8 cellular contexts compared by ENCODE assay signal in the genomic region with DNA sequence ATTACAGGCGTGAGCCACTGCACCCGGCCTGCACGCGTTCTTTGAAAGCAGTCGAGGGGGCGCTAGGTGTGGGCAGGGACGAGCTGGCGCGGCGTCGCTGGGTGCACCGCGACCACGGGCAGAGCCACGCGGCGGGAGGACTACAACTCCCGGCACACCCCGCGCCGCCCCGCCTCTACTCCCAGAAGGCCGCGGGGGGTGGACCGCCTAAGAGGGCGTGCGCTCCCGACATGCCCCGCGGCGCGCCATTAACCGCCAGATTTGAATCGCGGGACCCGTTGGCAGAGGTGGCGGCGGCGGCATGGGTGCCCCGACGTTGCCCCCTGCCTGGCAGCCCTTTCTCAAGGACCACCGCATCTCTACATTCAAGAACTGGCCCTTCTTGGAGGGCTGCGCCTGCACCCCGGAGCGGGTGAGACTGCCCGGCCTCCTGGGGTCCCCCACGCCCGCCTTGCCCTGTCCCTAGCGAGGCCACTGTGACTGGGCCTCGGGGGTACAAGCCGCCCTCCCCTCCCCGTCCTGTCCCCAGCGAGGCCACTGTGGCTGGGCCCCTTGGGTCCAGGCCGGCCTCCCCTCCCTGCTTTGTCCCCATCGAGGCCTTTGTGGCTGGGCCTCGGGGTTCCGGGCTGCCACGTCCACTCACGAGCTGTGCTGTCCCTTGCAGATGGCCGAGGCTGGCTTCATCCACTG. TPM values are rescaled to one million over a fixed set of nuclear protein-coding genes. Genes with fewer than 3 reads are reported as not detected.
DNase-seq lines count a peak whose midpoint lies in the region; FAIRE-seq and TF ChIP-seq lines count a peak whose summit lies in the region.

Gene BIRC5, plus strand, starts transcription at position 238 of the 690 bp plus-strand sequence. Its CDS starts 64 bp downstream, at position 302.

- H2BK20ac ChIP-seq in H9 (ENCODE audit: low read depth, low read length, poor library complexity, severe bottlenecking) = no peak within 1 kb of the TSS

- H4K91ac ChIP-seq in H9 (ENCODE audit: insufficient read length, low read depth, low read length) = no peak within 1 kb of the TSS

- no peak within 1 kb of the TSS for H2AK5ac ChIP-seq in H9 (ENCODE audit: insufficient read length, low read length)

- H3K4me3 Mint-ChIP-seq in H9 = peak within 1 kb of the TSS; percentile 95 to 97

- no peak within 1 kb of the TSS for H3K14ac ChIP-seq in H9 (ENCODE audit: insufficient read depth, low read length)

- peak within 1 kb of the TSS; percentile 78 for H3K4me2 ChIP-seq in H9 (ENCODE audit: insufficient read depth, insufficient read length, low read length)

- H3K27me3 Mint-ChIP-seq in H9 (ENCODE audit: low read depth) = peaks cover 13% of the 10 kb centered on the region

- H3K4me1 ChIP-seq in H9 (ENCODE audit: insufficient read depth, low read length) (no peaks in the 10 kb centered on the region), SJCRH30 (peaks cover 5% of the 10 kb centered on the region), neutrophil (ENCODE audit: control insufficient read depth in 1 of 2, insufficient read depth in 1 of 2, low read depth in 1 of 2, low read length in 1 of 2) (peaks cover 10 to 14% of the 10 kb centered on the region in 2 experiments)

- H3K79me2 ChIP-seq in H9 (ENCODE audit: insufficient read depth, low read length) = peaks cover 12% of the 10 kb centered on the region; the same call in 1 of the 2 replicates

- H3K27ac ChIP-seq in H9 (ENCODE audit: insufficient read length, low read depth, low read length) (no peak within 1 kb of the TSS), SJCRH30 (peak within 1 kb of the TSS; percentile 94), neutrophil (peak within 1 kb of the TSS; percentile 21)

- no peak within 1 kb of the TSS for H2BK12ac ChIP-seq in H9 (ENCODE audit: insufficient read length, low read depth, low read length)

- no peaks in the 10 kb centered on the region for H3K9me3 Mint-ChIP-seq in H9

- H3K9me3 ChIP-seq in H9 (ENCODE audit: control insufficient read depth, low read depth, low read length) (no peaks in the 10 kb centered on the region), SJCRH30 (replicated peaks) (no peaks in the 10 kb centered on the region), neutrophil (no peaks in the 10 kb centered on the region)

- no peak within 1 kb of the TSS for H3K56ac ChIP-seq in H9 (ENCODE audit: insufficient read length, low read depth, low read length)

- peaks cover 10 to 11% of the 10 kb centered on the region in 2 experiments for H3K4me1 Mint-ChIP-seq in H9

- H2BK15ac ChIP-seq in H9 (ENCODE audit: low read depth, low read length) = no peak within 1 kb of the TSS

- peaks cover 8% of the 10 kb centered on the region for H3K23me2 ChIP-seq in H9 (ENCODE audit: insufficient read length, low read depth, low read length, poor library complexity, severe bottlenecking)

- H3K18ac ChIP-seq in H9 (ENCODE audit: insufficient read length, low read depth, low read length) = peak within 1 kb of the TSS; percentile 27

- no CpG with 5 or more reads among the region's 60 CpGs for WGBS in H9 (ENCODE audit: extremely low coverage, insufficient read length, low lambda C conversion rate)

- peak within 1 kb of the TSS in 2 of 3 experiments; percentile 96 to 99; a peak in 5 of 7 replicates for H3K27ac Mint-ChIP-seq in H9

- FAIRE-seq in frontal cortex (lab: Jason Lieb, UNC) = no peak

- H3K36me3 Mint-ChIP-seq in H9 (ENCODE audit: insufficient read depth in 1 of 3, low read depth in 3 of 3) = peaks cover 19 to 25% (median 21%) of the 10 kb centered on the region in 3 experiments

- H4K8ac ChIP-seq in H9 (replicated peaks; ENCODE audit: insufficient read length, low read depth, low read length) = no peak within 1 kb of the TSS

- H3K4me3 ChIP-seq in SJCRH30 (peak within 1 kb of the TSS; percentile 90), neutrophil (ENCODE audit: low read depth in 1 of 2, low read length in 1 of 2) (peak within 1 kb of the TSS; percentile 57 to 67)

- H3K36me3 ChIP-seq in SJCRH30 = peaks cover 35% of the 10 kb centered on the region
- peaks cover under 1% of the 10 kb centered on the region for H3K36me3 ChIP-seq in neutrophil

- no peak within 1 kb of the TSS for H3K4ac ChIP-seq in H9 (ENCODE audit: low read depth, low read length)

- H3K27me3 ChIP-seq in H9 (ENCODE audit: insufficient read depth, low read length) (no peaks in the 10 kb centered on the region), SJCRH30 (no peaks in the 10 kb centered on the region), neutrophil (no peaks in the 10 kb centered on the region)

- peak; percentile 65 for DNase-seq in DMS79 treated with DMSO at 0.1 percent for 48 hours (lab: John Stamatoyannopoulos, UW)
- DNase-seq in H9 = peak; percentile 93
- peak; percentile 92 for DNase-seq in NAMALWA (ENCODE audit: low spot score)
- DNase-seq in SJCRH30 = peak; percentile 96 to 98
- peak; percentile 81 for DNase-seq in activated gamma-delta T cell (lab: John Stamatoyannopoulos, UW)
- DNase-seq in frontal cortex (ENCODE audit: low spot score in 2 of 2) = peak; percentile 93 to 99
- DNase-seq in stromal cell of bone marrow (ENCODE audit: low read depth) = peak; percentile 64

- H2BK120ac ChIP-seq in H9 (ENCODE audit: low read depth, low read length, poor library complexity, severe bottlenecking) = no peak within 1 kb of the TSS

- H3K23ac ChIP-seq in H9 (ENCODE audit: insufficient read length, low read depth, low read length) = no peak within 1 kb of the TSS

- no peak within 1 kb of the TSS for H2AFZ ChIP-seq in H9 (ENCODE audit: low read length)

- H4K20me1 ChIP-seq in H9 (ENCODE audit: control insufficient read depth, insufficient read depth, insufficient read length) = peaks cover 3% of the 10 kb centered on the region

- peaks cover 8% of the 10 kb centered on the region for H3K79me1 ChIP-seq in H9 (ENCODE audit: insufficient read depth, low read depth, low read length, poor library complexity, severe bottlenecking)

- no peak within 1 kb of the TSS for H4K5ac ChIP-seq in H9 (ENCODE audit: insufficient read length, low read depth, low read length)

- peak within 1 kb of the TSS; percentile 79 for H3K9ac ChIP-seq in H9 (ENCODE audit: extremely low read depth, insufficient read length, low read length)

- TF ChIP-seq CTCF in H9 (conservative IDR thresholded peaks at IDR 0.05) = no peak
- peak; percentile 18 for TF ChIP-seq CTCF in neutrophil (IDR thresholded peaks at IDR 0.05)

- no peak within 1 kb of the TSS for H3T11ph ChIP-seq in H9 (ENCODE audit: low read length)

- H2BK5ac ChIP-seq in H9 (ENCODE audit: insufficient read length, low read length) = no peak within 1 kb of the TSS

RNA-seq across cellular contexts. Expression of gene BIRC5, which starts in this region (rescaled TPM):
- total RNA-seq in H9 (2021) (97.8 and 104 TPM in 2 replicates), frontal cortex (6.9 TPM)
- 248 and 255 TPM in 2 replicates for total RNA-seq in SJCRH30 (2014; rRNA removed; shearing (Covaris generic))

Comparison
In these comparisons a context has a peak if more than half of its experiments do, and no peak if none do; other contexts are left out.
1. RNA of gene BIRC5 (total RNA-seq): 248 to 255 TPM in SJCRH30 and 97.8 to 104 TPM in H9; 6.9 TPM in frontal cortex (single experiment); every median in the first group is over 10 times any median in the second.
2. Peak in every context shown above with its lines, with median percentiles within 50 percentile points of each other: DNase-seq.